1 cellular context compared by ENCODE assay signal in genomic region chr4:80264352-80264647, GRCh38.
TF ChIP-seq lines count a peak whose summit lies in the region.

No MANE protein-coding gene starts in this region.

TF ChIP-seq in GM23338, 12 proteins besides CTCF, POLR2A, EP300 and RAD21:
- no peak for TF ChIP-seq ZNF462 (CRISPR knock-in tag; IDR thresholded peaks at IDR 0.05)
- no peak for TF ChIP-seq JUNB (IDR thresholded peaks at IDR 0.05; ENCODE audit: unreplicated experiment)
- peak; percentile 40 for TF ChIP-seq EZH2 (IDR thresholded peaks at IDR 0.05; ENCODE audit: low read depth, unreplicated experiment)
- TF ChIP-seq ZNF331 (CRISPR knock-in tag; IDR thresholded peaks at IDR 0.05; ENCODE audit: low read depth), result no peak
- TF ChIP-seq STAT1 (IDR thresholded peaks at IDR 0.05; ENCODE audit: unreplicated experiment), result no peak
- no peak for TF ChIP-seq EZH2phosphoT487 (IDR thresholded peaks at IDR 0.05; ENCODE audit: unreplicated experiment)
